ENCODE assay signal across 8 cellular contexts in the genomic region with DNA sequence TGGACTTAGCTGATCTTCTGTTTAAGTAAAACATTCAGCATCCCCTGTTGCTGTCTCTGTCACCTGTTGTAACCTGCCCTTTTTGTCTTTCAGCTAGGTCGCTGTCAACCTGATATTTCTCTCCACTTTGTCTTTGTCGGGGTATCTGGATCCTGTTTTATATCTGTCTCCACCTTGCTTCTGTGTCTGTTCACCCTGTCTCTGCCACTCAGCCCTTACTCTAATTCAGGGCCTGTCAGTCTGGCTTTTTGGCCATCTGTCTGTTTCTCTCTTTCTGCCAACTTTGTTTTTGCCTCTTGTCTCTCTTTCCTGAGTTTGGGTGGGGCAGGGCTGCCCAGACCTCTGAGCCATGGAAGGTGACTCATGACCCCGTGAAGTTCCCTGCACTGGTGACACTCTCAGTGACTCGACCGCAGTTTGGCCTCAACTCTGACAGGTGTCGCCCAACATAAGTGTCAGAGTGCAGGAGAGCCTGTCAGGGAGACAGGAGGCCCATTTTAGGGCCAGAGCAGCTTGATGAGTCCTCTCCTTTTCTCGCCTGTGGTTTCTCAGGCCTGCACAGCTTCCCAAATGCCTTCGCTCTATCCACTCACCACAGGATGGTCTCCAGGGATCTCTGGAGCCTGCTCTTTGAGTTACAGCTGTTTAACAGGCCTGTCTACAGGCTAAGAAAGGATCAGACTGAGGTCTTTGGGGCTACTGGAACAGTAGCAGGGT. TPM values are rescaled to one million over a fixed set of nuclear protein-coding genes. Genes with fewer than 3 reads are reported as not detected.
DNase-seq lines count a peak whose midpoint lies in the region; ATAC-seq and TF ChIP-seq lines count a peak whose summit lies in the region.

No MANE protein-coding gene starts in this region.

- H3K36me3 ChIP-seq in cardiac muscle cell (peaks cover 3% of the 10 kb centered on the region), sigmoid colon (peaks cover 0 to 21% (median 0%) of the 10 kb centered on the region in 4 donors)

- no peak for TF ChIP-seq EP300 in sigmoid colon (IDR thresholded peaks at IDR 0.05)

- H3K9me3 ChIP-seq in cardiac muscle cell (ENCODE audit: low read depth) = no peaks in the 10 kb centered on the region
- no peaks in the 10 kb centered on the region for H3K9me3 ChIP-seq in sigmoid colon

- no peak for TF ChIP-seq POLR2A in sigmoid colon (IDR thresholded peaks at IDR 0.05)

- intact Hi-C loops in sigmoid colon (cut with DNase I) = no loop called here

- 16 to 20% methylated on average over 8 of the region's 8 CpGs for WGBS in sigmoid colon, 2 donors

- H3K4me1 ChIP-seq in cardiac muscle cell (ENCODE audit: low read depth) = peaks cover 33% of the 10 kb centered on the region
- peaks cover 0 to 38% (median 20%) of the 10 kb centered on the region in 4 donors for H3K4me1 ChIP-seq in sigmoid colon

- peak; percentile 47 for ATAC-seq in HG03039 (IDR thresholded peaks at IDR 0.05; ENCODE audit: unreplicated experiment)

- DNase-seq in NCI-H82 (lab: John Stamatoyannopoulos, UW) (peak; percentile 31), NCI-H82 treated with DMSO at 0.1 percent for 48 hours (lab: John Stamatoyannopoulos, UW; ENCODE audit: unreplicated experiment) (no peak), RPMI7951 (ENCODE audit: low read depth) (peak; percentile 55), cardiac muscle cell (ENCODE audit: low read depth in 1 of 2, low spot score in 1 of 2) (peak; percentile 73 to 85), sigmoid colon (peak; percentile 70), NCI-H345 treated with DMSO at 0.1 percent for 48 hours (lab: John Stamatoyannopoulos, UW; ENCODE audit: unreplicated experiment) (no peak)
- peak; percentile 91 for DNase-seq in activated effector memory CD4-positive, alpha-beta T cell treated with anti-CD3 and anti-CD28 coated beads, Interleukin-2, amount 50 U/mL, for 16 hours

- TF ChIP-seq CTCF in cardiac muscle cell (IDR thresholded peaks at IDR 0.05; ENCODE audit: low read depth, low read length) (no peak), sigmoid colon (IDR thresholded peaks at IDR 0.05) (no peak)

- H3K27ac ChIP-seq in cardiac muscle cell = peak overlapping the region; percentile 100
- H3K27ac ChIP-seq in sigmoid colon = peak overlapping the region; percentile 87 to 90 (median 88)

- H3K27me3 ChIP-seq in cardiac muscle cell (peaks cover 12% of the 10 kb centered on the region), sigmoid colon (no peaks in the 10 kb centered on the region)

- peak overlapping the region; percentile 81 for H3K4me3 ChIP-seq in cardiac muscle cell
- H3K4me3 ChIP-seq in sigmoid colon = peak overlapping the region; percentile 79 to 90 (median 85)

RNA-seq across cellular contexts. Expression of a gene that starts 0.9 kb away (rescaled TPM):
- 3.8 and 4.1 TPM in 2 replicates for total RNA-seq in RPMI7951 (2014; rRNA removed; shearing (Covaris generic))
- total RNA-seq in cardiac muscle cell = 12.5 and 18.6 TPM in 2 replicates
- polyA plus RNA-seq in cardiac muscle cell = 17.6 and 38.3 TPM in 2 replicates
- total RNA-seq in sigmoid colon = 10 to 100 TPM in 1 of 4 donors, 1 to 10 TPM in 3; 6.7 to 12.2 (median 7.9) TPM
- polyA plus RNA-seq in sigmoid colon = 1 to 10 TPM; 1.8 to 4.6 (median 3.0) TPM

RNA-seq across cellular contexts. Expression of a gene that starts 54.7 kb away (rescaled TPM):
- total RNA-seq in RPMI7951 (2014; rRNA removed; shearing (Covaris generic)) = 2.6 and 4.0 TPM in 2 replicates
- total RNA-seq in cardiac muscle cell (10.9 and 13.0 TPM in 2 replicates), sigmoid colon (10 to 100 TPM in 1 of 4 donors, 1 to 10 TPM in 3; 8.9 to 11.4 (median 9.7) TPM)
- polyA plus RNA-seq in cardiac muscle cell (4.9 and 8.8 TPM in 2 replicates), sigmoid colon (1 to 10 TPM; 1.4 to 3.1 (median 1.8) TPM)

Comparison
In these comparisons a context has a peak if more than half of its experiments do, and no peak if none do; other contexts are left out.
1. DNase-seq: peak in NCI-H82 (single experiment), RPMI7951 (single experiment), activated effector memory CD4-positive, alpha-beta T cell treated with anti-CD3 and anti-CD28 coated beads, Interleukin-2, amount 50 U/mL, for 16 hours (single experiment), cardiac muscle cell (2 of 2) and sigmoid colon (single experiment); none in NCI-H82 treated with DMSO at 0.1 percent for 48 hours (single experiment) and NCI-H345 treated with DMSO at 0.1 percent for 48 hours (single experiment).